ENCODE assay signal across 20 cellular contexts in the genomic region with DNA sequence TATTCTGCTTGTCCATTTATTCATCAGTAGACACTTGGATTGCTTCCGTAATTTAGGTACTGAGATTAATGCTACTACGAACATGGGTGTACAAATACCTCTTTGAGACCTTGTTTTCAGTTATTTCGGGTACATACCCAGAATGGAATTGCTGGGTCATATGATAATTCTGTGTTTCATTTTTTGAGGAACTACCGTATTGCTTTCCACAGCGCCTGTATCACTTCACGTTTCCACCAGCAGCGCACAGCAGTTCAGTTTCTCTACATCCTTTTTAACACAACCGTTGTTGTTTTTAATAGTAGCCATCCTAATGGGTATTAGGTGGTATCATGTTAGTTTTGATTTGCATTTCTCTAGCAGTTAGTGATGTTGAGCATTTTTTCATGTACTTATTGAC. TPM values are rescaled to one million over a fixed set of nuclear protein-coding genes. Genes with fewer than 3 reads are reported as not detected.
DNase-seq lines count a peak whose midpoint lies in the region; ATAC-seq, FAIRE-seq and TF ChIP-seq lines count a peak whose summit lies in the region.
"Had no signal": no experiment of that assay in that cellular context is flagged by ENCODE, and none has a peak within 500 bp of the region (broad histone marks: within the 10 kb centered on the region; RNA-seq: fewer than 3 reads in every experiment).

No MANE protein-coding gene starts in this region.

- no peak overlapping the region for H2AFZ ChIP-seq in Loucy (ENCODE audit: low read length)

- H4K20me1 ChIP-seq in Loucy (ENCODE audit: insufficient read depth, low read length, poor library complexity, severe bottlenecking) = peaks cover 91% of the 10 kb centered on the region

- no peak overlapping the region for H3K27ac Mint-ChIP-seq in activated naive CD4-positive, alpha-beta T cell treated with anti-CD3 and anti-CD28 coated beads, Interleukin-2, amount 50 U/mL, for 72 hours
- H3K27ac Mint-ChIP-seq: stimulated activated naive CD8-positive, alpha-beta T cell treated with anti-CD3 and anti-CD28 coated beads, Interleukin-15, amount 100 ng/mL, for 72 hours; T-helper 2 cell treated with Interferon-gamma antibody and Interleukin-4, amounts not matched to agents 5 μg/mL and 100 μg/mL, for 36 hours; type B pancreatic cell had no signal

- peak overlapping the region; percentile 69 for H3K27ac ChIP-seq in neutrophil

- H3K9ac ChIP-seq in Loucy (ENCODE audit: low read depth, low read length, poor library complexity, severe bottlenecking) = no peak overlapping the region

- no peaks in the 10 kb centered on the region for H3K9me2 ChIP-seq in Loucy (replicated peaks; ENCODE audit: low read depth, low read length)

- peak overlapping the region; percentile 89 for H3K4me2 ChIP-seq in Loucy (ENCODE audit: low read depth, low read length, poor library complexity, severe bottlenecking)

- H3F3A ChIP-seq in Loucy (ENCODE audit: low read depth) = no peaks in the 10 kb centered on the region

- TF ChIP-seq CTCF in Loucy (conservative IDR thresholded peaks at IDR 0.05; ENCODE audit: low read length) = no peak
- peak; percentile 16 for TF ChIP-seq CTCF in neutrophil (IDR thresholded peaks at IDR 0.05)

- FAIRE-seq in GM18507 (lab: Jason Lieb, UNC) = peak; percentile 78
- FAIRE-seq: RCC 7860, small intestine had no signal

- H3K36me3 ChIP-seq in Loucy (ENCODE audit: insufficient read depth, low read length) (no peaks in the 10 kb centered on the region), neutrophil (peaks cover 18% of the 10 kb centered on the region)

- H3K36me3 Mint-ChIP-seq in activated naive CD4-positive, alpha-beta T cell treated with anti-CD3 and anti-CD28 coated beads, Interleukin-2, amount 50 U/mL, for 72 hours = peaks cover 20 to 59% of the 10 kb centered on the region in 2 donors

- H3K9me3 Mint-ChIP-seq in activated naive CD4-positive, alpha-beta T cell treated with anti-CD3 and anti-CD28 coated beads, Interleukin-2, amount 50 U/mL, for 72 hours = peaks cover 0 to 11% of the 10 kb centered on the region in 2 donors
- H3K9me3 Mint-ChIP-seq: activated T-cell treated with anti-CD3 and anti-CD28 coated beads, Interleukin-2, amount 50 U/mL, for 4 hours had no signal

- H3K27me3 ChIP-seq in Loucy (ENCODE audit: insufficient read depth, low read length, poor library complexity, severe bottlenecking) (no peaks in the 10 kb centered on the region), neutrophil (no peaks in the 10 kb centered on the region)

- H3K4me1 ChIP-seq in Loucy (ENCODE audit: insufficient read depth, low read length, poor library complexity, severe bottlenecking) = peaks cover 53% of the 10 kb centered on the region
- peaks cover 23 to 32% of the 10 kb centered on the region in 2 experiments for H3K4me1 ChIP-seq in neutrophil (ENCODE audit: control insufficient read depth in 1 of 2, insufficient read depth in 1 of 2, low read depth in 1 of 2, low read length in 1 of 2)

- no peak for DNase-seq in GM18507 (ENCODE audit: extremely low spot score, insufficient read length, low read depth)
- DNase-seq in SIG-M5 treated with dmso at 0.1 percent for 504 hours (lab: John Stamatoyannopoulos, UW; ENCODE audit: unreplicated experiment) = peak; percentile 64
- DNase-seq in NCI-H146 treated with DMSO at 0.1 percent for 48 hours (lab: John Stamatoyannopoulos, UW; ENCODE audit: unreplicated experiment) = no peak
- DNase-seq in activated naive CD4-positive, alpha-beta T cell treated with anti-CD3 and anti-CD28 coated beads, Interleukin-2, amount 50 U/mL, for 72 hours (ENCODE audit: low spot score in 2 of 2) = no peak
- DNase-seq in 8988T = no peak
- DNase-seq: activated naive CD4-positive, alpha-beta T cell treated with anti-CD3 and anti-CD28 coated beads, Interleukin-2, amount 50 U/mL, for 16 hours; activated T-cell treated with anti-CD3 and anti-CD28 coated beads, Interleukin-2, amount 50 U/mL, for 4 hours; aorta; caudate nucleus; DMS79; NCI-H146; NCI-H2171 treated with DMSO at 0.1 percent for 48 hours; small intestine; stimulated activated naive CD8-positive, alpha-beta T cell treated with anti-CD3 and anti-CD28 coated beads, Interleukin-15, amount 100 ng/mL, for 72 hours had no signal

- H3K9me3 ChIP-seq in Loucy (ENCODE audit: insufficient read depth, low read depth, low read length) = no peaks in the 10 kb centered on the region
- no peaks in the 10 kb centered on the region for H3K9me3 ChIP-seq in neutrophil

- no peak for ATAC-seq in HG03457 (IDR thresholded peaks at IDR 0.05; ENCODE audit: unreplicated experiment)
- no peak for ATAC-seq in activated naive CD4-positive, alpha-beta T cell treated with anti-CD3 and anti-CD28 coated beads, Interleukin-2, amount 50 U/mL, for 72 hours
- ATAC-seq: activated T-cell treated with anti-CD3 and anti-CD28 coated beads, Interleukin-2, amount 50 U/mL, for 4 hours; stimulated activated naive CD8-positive, alpha-beta T cell treated with anti-CD3 and anti-CD28 coated beads, Interleukin-15, amount 100 ng/mL, for 72 hours had no signal

- peaks cover 99% of the 10 kb centered on the region for H3K79me2 ChIP-seq in Loucy (ENCODE audit: insufficient read depth, low read length)

- H3K4me3 ChIP-seq in Loucy (ENCODE audit: low read length, poor library complexity, severe bottlenecking) (no peak overlapping the region), neutrophil (ENCODE audit: low read depth in 1 of 2, low read length in 1 of 2) (no peak overlapping the region)

RNA-seq across cellular contexts. Expression of a gene that starts 9.5 kb away (rescaled TPM):
- 100 to 1,000 TPM in 1 of 2 donors, 10 to 100 TPM in 1; 73.5 to 102 TPM for total RNA-seq in activated naive CD4-positive, alpha-beta T cell treated with anti-CD3 and anti-CD28 coated beads, Interleukin-2, amount 50 U/mL, for 72 hours

RNA-seq across cellular contexts. Expression of a gene that starts 36.9 kb away (rescaled TPM):
- 10 to 100 TPM; 38.0 to 46.1 TPM for total RNA-seq in activated naive CD4-positive, alpha-beta T cell treated with anti-CD3 and anti-CD28 coated beads, Interleukin-2, amount 50 U/mL, for 72 hours

RNA-seq across cellular contexts. Expression of a gene that starts 37.1 kb away (rescaled TPM):
- 1 to 10 TPM; 2.0 to 5.5 TPM for total RNA-seq in activated naive CD4-positive, alpha-beta T cell treated with anti-CD3 and anti-CD28 coated beads, Interleukin-2, amount 50 U/mL, for 72 hours
